In genomic region chr1:172500207-172500606, GRCh38 we compare ENCODE assay signal across 26 cellular contexts. TPM values are rescaled to one million over a fixed set of nuclear protein-coding genes. Genes with fewer than 3 reads are reported as not detected.
A peak's percentile ranks its signal among the peaks of the same experiment; 100 is the strongest.
DNase-seq lines count a peak whose midpoint lies in the region; ATAC-seq and TF ChIP-seq lines count a peak whose summit lies in the region.
"Had no signal": no experiment of that assay in that cellular context is flagged by ENCODE, and none has a peak within 500 bp of the region (broad histone marks: within the 10 kb centered on the region; RNA-seq: fewer than 3 reads in every experiment).

No MANE protein-coding gene starts in this region.

- H3K27me3 ChIP-seq in HUES48 (ENCODE audit: control insufficient read depth, insufficient read depth, low read length) (no peaks in the 10 kb centered on the region; the same call in 1 of the 2 replicates), right lobe of liver (no peaks in the 10 kb centered on the region), smooth muscle cell (ENCODE audit: low read depth) (no peaks in the 10 kb centered on the region)
- H3K27me3 ChIP-seq: gastrocnemius medialis had no signal

- no peaks in the 10 kb centered on the region for H3K36me3 Mint-ChIP-seq in activated naive CD4-positive, alpha-beta T cell treated with anti-CD3 and anti-CD28 coated beads, Interleukin-2, amount 10 ng/mL, durations not matched to agents 7 days and 5 days
- H3K36me3 Mint-ChIP-seq: activated CD8-positive, alpha-beta memory T cell treated with anti-CD3 and anti-CD28 coated beads, Interleukin-2, amount 10 ng/mL, durations not matched to agents 7 days and 5 days; naive thymus-derived CD4-positive, alpha-beta T cell had no signal

- peak in 2 of 4 donors; percentile 28 to 29 for ATAC-seq in right lobe of liver
- ATAC-seq: activated CD8-positive, alpha-beta memory T cell treated with anti-CD3 and anti-CD28 coated beads, Interleukin-2, amount 10 ng/mL, durations not matched to agents 7 days and 5 days; gastrocnemius medialis; naive thymus-derived CD4-positive, alpha-beta T cell had no signal

- H2AFZ ChIP-seq in smooth muscle cell (ENCODE audit: low read depth), result no peak overlapping the region

- peaks cover 19% of the 10 kb centered on the region for H3K27me3 Mint-ChIP-seq in activated naive CD4-positive, alpha-beta T cell treated with anti-CD3 and anti-CD28 coated beads, Interleukin-2, amount 10 ng/mL, durations not matched to agents 7 days and 5 days

- H3K4me1 ChIP-seq in HUES48 (ENCODE audit: control insufficient read depth, insufficient read depth, low read length) (peaks cover 9% of the 10 kb centered on the region), right lobe of liver (peaks cover 0 to 10% (median 0%) of the 10 kb centered on the region in 4 donors), smooth muscle cell (ENCODE audit: low read depth) (peaks cover 20% of the 10 kb centered on the region)
- H3K4me1 ChIP-seq: gastrocnemius medialis had no signal

- H3K9ac ChIP-seq in HUES48 (ENCODE audit: low read depth, low read length) (no peak overlapping the region), smooth muscle cell (ENCODE audit: low read depth) (no peak overlapping the region)

- WGBS in right lobe of liver (ENCODE audit: insufficient coverage, low coverage, low lambda C conversion rate, missing lambda C conversion rate), result 75% methylated on average over 2 of the region's 2 CpGs
- WGBS in smooth muscle cell (ENCODE audit: low lambda C conversion rate), result 80% methylated on average over 2 of the region's 2 CpGs

- no peak overlapping the region for H3K4me3 ChIP-seq in HUES48 (ENCODE audit: low read depth, low read length)
- H3K4me3 ChIP-seq in epithelial cell of esophagus (ENCODE audit: low read length), result no peak overlapping the region
- H3K4me3 ChIP-seq in right lobe of liver, result no peak overlapping the region
- no peak overlapping the region for H3K4me3 ChIP-seq in smooth muscle cell
- H3K4me3 ChIP-seq: gastrocnemius medialis had no signal

- intact Hi-C loops in right lobe of liver (cut with DNase I), result no loop called here

- no peak for TF ChIP-seq CTCF in epithelial cell of esophagus (IDR thresholded peaks at IDR 0.05; ENCODE audit: insufficient read depth, low read depth, low read length, missing control alignments)
- no peak for TF ChIP-seq CTCF in right lobe of liver (IDR thresholded peaks at IDR 0.05)
- TF ChIP-seq CTCF in smooth muscle cell (IDR thresholded peaks at IDR 0.05; ENCODE audit: borderline replicate concordance, insufficient read depth, poor library complexity, severe bottlenecking), result no peak

- peak; percentile 47 for DNase-seq in epithelial cell of esophagus (ENCODE audit: low read depth)
- DNase-seq in right lobe of liver, result no peak
- no peak for DNase-seq in smooth muscle cell (lab: John Stamatoyannopoulos, UW; ENCODE audit: unreplicated experiment)
- no peak for DNase-seq in dedifferentiated amniotic fluid mesenchymal stem cell (ENCODE audit: extremely low spot score)
- DNase-seq in NCI-H510A treated with DMSO at 0.1 percent for 48 hours (lab: John Stamatoyannopoulos, UW), result no peak
- no peak for DNase-seq in activated CD4-positive, CD25-positive, alpha-beta regulatory T cell (lab: John Stamatoyannopoulos, UW)
- no peak for DNase-seq in activated naive CD4-positive, alpha-beta T cell treated with anti-CD3 and anti-CD28 coated beads, Interleukin-2, amount 10 ng/mL, durations not matched to agents 7 days and 5 days
- DNase-seq: activated CD4-positive, alpha-beta T cell treated with anti-CD3 and anti-CD28 coated beads, Interleukin-2, amount 10 ng/mL, durations not matched to agents 7 days and 5 days; activated CD8-positive, alpha-beta memory T cell treated with anti-CD3 and anti-CD28 coated beads, Interleukin-2, amount 10 ng/mL, durations not matched to agents 7 days and 5 days; activated naive CD4-positive, alpha-beta T cell treated with anti-CD3 and anti-CD28 coated beads, Interleukin-2, amount 50 U/mL, for 16 hours; amniotic stem cell; C1 segment of cervical spinal cord; effector memory CD4-positive, alpha-beta T cell; gastrocnemius medialis; HCEC 1CT; KG1; midbrain; naive thymus-derived CD4-positive, alpha-beta T cell; NCI-H1436; NCI-H2081 treated with DMSO at 0.1 percent for 48 hours; NCI-H82; occipital lobe; stimulated activated CD4-positive, alpha-beta T cell treated with anti-CD3 and anti-CD28 coated beads, Interleukin-2, amount 100 ng/mL, for 48 hours; WERI-Rb-1 had no signal

- no peak for TF ChIP-seq POLR2A in right lobe of liver (IDR thresholded peaks at IDR 0.05)

- H4K20me1 ChIP-seq in smooth muscle cell (ENCODE audit: low read depth), result no peaks in the 10 kb centered on the region

- no peaks in the 10 kb centered on the region for H3K79me2 ChIP-seq in smooth muscle cell (ENCODE audit: low read depth)

- no peak overlapping the region for H3K4me3 Mint-ChIP-seq in activated naive CD4-positive, alpha-beta T cell treated with anti-CD3 and anti-CD28 coated beads, Interleukin-2, amount 10 ng/mL, durations not matched to agents 7 days and 5 days
- H3K4me3 Mint-ChIP-seq: activated CD4-positive, alpha-beta T cell treated with anti-CD3 and anti-CD28 coated beads, Interleukin-2, amount 10 ng/mL, durations not matched to agents 7 days and 5 days; activated CD8-positive, alpha-beta memory T cell treated with anti-CD3 and anti-CD28 coated beads, Interleukin-2, amount 10 ng/mL, durations not matched to agents 7 days and 5 days; activated T-helper 1 cell treated with anti-CD3 and anti-CD28 coated beads, Interleukin-12 subunit alpha, Interleukin-12 subunit beta, Interleukin-2, Interleukin-4 antibody, amounts not matched to agents 30 ng/mL and 10 ng/mL and 1 ng/mL, durations not matched to agents 14 hours and 24 hours and 36 hours; naive thymus-derived CD4-positive, alpha-beta T cell had no signal

- H3K27ac ChIP-seq in HUES48 (ENCODE audit: low read depth, low read length), result peak overlapping the region; percentile 45
- H3K27ac ChIP-seq in right lobe of liver, result peak overlapping the region in 2 of 3 donors; percentile 42 to 62
- H3K27ac ChIP-seq in smooth muscle cell (ENCODE audit: low read depth), result peak overlapping the region; percentile 56
- H3K27ac ChIP-seq: gastrocnemius medialis, WERI-Rb-1 had no signal

- H3K4me2 ChIP-seq in smooth muscle cell, result no peak overlapping the region

- H3K36me3 ChIP-seq in HUES48 (ENCODE audit: control insufficient read depth, insufficient read depth, low read length) (no peaks in the 10 kb centered on the region), right lobe of liver (no peaks in the 10 kb centered on the region), smooth muscle cell (ENCODE audit: low read depth) (no peaks in the 10 kb centered on the region)
- H3K36me3 ChIP-seq: gastrocnemius medialis, WERI-Rb-1 had no signal

- H3K9me3 Mint-ChIP-seq in activated naive CD4-positive, alpha-beta T cell treated with anti-CD3 and anti-CD28 coated beads, Interleukin-2, amount 10 ng/mL, durations not matched to agents 7 days and 5 days, result no peaks in the 10 kb centered on the region
- H3K9me3 Mint-ChIP-seq: activated CD4-positive, alpha-beta T cell treated with anti-CD3 and anti-CD28 coated beads, Interleukin-2, amount 10 ng/mL, durations not matched to agents 7 days and 5 days; activated T-helper 1 cell treated with anti-CD3 and anti-CD28 coated beads, Interleukin-12 subunit alpha, Interleukin-12 subunit beta, Interleukin-2, Interleukin-4 antibody, amounts not matched to agents 30 ng/mL and 10 ng/mL and 1 ng/mL, durations not matched to agents 14 hours and 24 hours and 36 hours; naive thymus-derived CD4-positive, alpha-beta T cell had no signal

- H3F3A ChIP-seq in smooth muscle cell (ENCODE audit: low read depth), result no peaks in the 10 kb centered on the region

- CTCF ChIA-PET in activated naive CD4-positive, alpha-beta T cell treated with anti-CD3 and anti-CD28 coated beads, Interleukin-2, amount 10 ng/mL, durations not matched to agents 7 days and 5 days (lab: Charles Lee), result no interaction called here

- H3K27ac Mint-ChIP-seq in activated naive CD4-positive, alpha-beta T cell treated with anti-CD3 and anti-CD28 coated beads, Interleukin-2, amount 10 ng/mL, durations not matched to agents 7 days and 5 days, result no peak overlapping the region
- H3K27ac Mint-ChIP-seq: activated CD4-positive, alpha-beta T cell treated with anti-CD3 and anti-CD28 coated beads, Interleukin-2, amount 10 ng/mL, durations not matched to agents 7 days and 5 days; activated CD8-positive, alpha-beta memory T cell treated with anti-CD3 and anti-CD28 coated beads, Interleukin-2, amount 10 ng/mL, durations not matched to agents 7 days and 5 days; activated T-helper 1 cell treated with anti-CD3 and anti-CD28 coated beads, Interleukin-12 subunit alpha, Interleukin-12 subunit beta, Interleukin-2, Interleukin-4 antibody, amounts not matched to agents 30 ng/mL and 10 ng/mL and 1 ng/mL, durations not matched to agents 14 hours and 24 hours and 36 hours had no signal

- no peaks in the 10 kb centered on the region for H3K9me3 ChIP-seq in HUES48 (ENCODE audit: control insufficient read depth, insufficient read depth, low read length)
- no peaks in the 10 kb centered on the region for H3K9me3 ChIP-seq in right lobe of liver
- H3K9me3 ChIP-seq in smooth muscle cell (replicated peaks; ENCODE audit: low read depth), result no peaks in the 10 kb centered on the region
- H3K9me3 ChIP-seq: gastrocnemius medialis had no signal

- H3K4me1 Mint-ChIP-seq in activated naive CD4-positive, alpha-beta T cell treated with anti-CD3 and anti-CD28 coated beads, Interleukin-2, amount 10 ng/mL, durations not matched to agents 7 days and 5 days, result no peaks in the 10 kb centered on the region
- H3K4me1 Mint-ChIP-seq: activated CD4-positive, alpha-beta T cell treated with anti-CD3 and anti-CD28 coated beads, Interleukin-2, amount 10 ng/mL, durations not matched to agents 7 days and 5 days; activated CD8-positive, alpha-beta memory T cell treated with anti-CD3 and anti-CD28 coated beads, Interleukin-2, amount 10 ng/mL, durations not matched to agents 7 days and 5 days had no signal

RNA-seq across cellular contexts. Expression of gene SUCO, which starts 32.7 kb away (rescaled TPM):
- total RNA-seq in right lobe of liver (10 to 100 TPM in 3 of 6 experiments, 1 to 10 TPM in 3; 6.6 to 17.9 (median 11.2) TPM), smooth muscle cell (86.0 and 96.7 TPM in 2 replicates)
- polyA plus RNA-seq in smooth muscle cell, result 16.9 and 28.7 TPM in 2 replicates

RNA-seq across cellular contexts. Expression of gene PIGC, which starts 56.3 kb away (rescaled TPM):
- 10 to 100 TPM in 2 of 6 experiments, 1 to 10 TPM in 4; 6.7 to 12.0 (median 8.7) TPM for total RNA-seq in right lobe of liver
- 25.3 and 28.9 TPM in 2 replicates for total RNA-seq in smooth muscle cell
- polyA plus RNA-seq in smooth muscle cell, result 32.0 and 41.1 TPM in 2 replicates
